In genomic region chr12:62130400-62130799, GRCh38 we compare ENCODE assay signal across 29 cellular contexts.
"Had no signal": no experiment of that assay in that cellular context is flagged by ENCODE, and none has a peak within 500 bp of the region (broad histone marks: within the 10 kb centered on the region; RNA-seq: fewer than 3 reads in every experiment).

No MANE protein-coding gene starts in this region.

- H3K4me1 ChIP-seq: SJCRH30 had no signal

- H3K9me3 ChIP-seq: MG63, SJCRH30 had no signal

- H3K36me3 ChIP-seq: MG63, SJCRH30 had no signal

- H3K4me2 ChIP-seq: KMS-11, PC-9 had no signal

- H3K4me3 ChIP-seq: MG63, PC-9, SJCRH30, SK-N-MC had no signal

- ATAC-seq: Panc1, Right ventricle myocardium inferior, SK-N-SH treated with all-trans-retinoic acid at 6 μM for 48 hours, T-cell had no signal

- H3K27ac ChIP-seq: KMS-11, PC-9, RWPE1, SJCRH30, SK-N-MC had no signal

- DNase-seq: Karpas-422, MG63, NCI-H1048, NCI-H1092 treated with DMSO at 0.1 percent for 48 hours, NCI-H1105 treated with DMSO at 0.1 percent for 48 hours, NCI-H1436 treated with DMSO at 0.1 percent for 48 hours, NCI-H1694 treated with DMSO at 0.1 percent for 48 hours, NCI-H187 treated with DMSO at 0.1 percent for 48 hours, NCI-H2029, NCI-H2081, NCI-H2171 treated with DMSO at 0.1 percent for 48 hours, NCI-H2227 treated with DMSO at 0.1 percent for 48 hours, NCI-H345, NCI-H446, NCI-H510A treated with DMSO at 0.1 percent for 48 hours, NCI-H524 treated with DMSO at 0.1 percent for 48 hours, NCI-H526 treated with DMSO at 0.1 percent for 48 hours, NCI-H774, PC-9, SHP77, SIG-M5, SJCRH30, T-cell had no signal

- H3K27me3 ChIP-seq: MG63, SJCRH30 had no signal

- H3K9ac ChIP-seq: KMS-11 had no signal

- H2AFZ ChIP-seq: PC-9 had no signal
